8 cellular contexts compared by ENCODE assay signal in genomic region chr15:85795320-85795668, GRCh38. TPM values are rescaled to one million over a fixed set of nuclear protein-coding genes. Genes with fewer than 3 reads are reported as not detected.
DNase-seq lines count a peak whose midpoint lies in the region; ATAC-seq, FAIRE-seq and TF ChIP-seq lines count a peak whose summit lies in the region.

No MANE protein-coding gene starts in this region.

- no peak overlapping the region for H2BK15ac ChIP-seq in H1 (ENCODE audit: low read length)

- 69% methylated on average over 8 of the region's 8 CpGs; no CpG with 5 or more reads in 1 of the 2 experiments for WGBS in H1 (ENCODE audit: extremely low coverage in 1 of 2, insufficient coverage in 1 of 2, insufficient read length in 1 of 2, insufficient replicate concordance in 2 of 2, low coverage in 1 of 2, low lambda C conversion rate in 2 of 2, missing lambda C conversion rate in 1 of 2), 2 experiments
- 35% methylated on average over 8 of the region's 8 CpGs for WGBS in prostate gland

- no peak overlapping the region for H2AK5ac ChIP-seq in H1 (ENCODE audit: low read depth, low read length)

- TF ChIP-seq POLR2A in H1 (IDR thresholded peaks at IDR 0.05; ENCODE audit: control extremely low read depth in 1 of 2, low read depth in 2 of 2, low read length in 2 of 2) (no peak), prostate gland (IDR thresholded peaks at IDR 0.05) (no peak)

- CTCF ChIA-PET in H1 (lab: Charles Lee; ENCODE audit: partially characterized antibody) = interaction anchor here (0.9 to 3.0 kb wide), 5 partner anchors 17 to 45 kb away, joined by 3 to 8 read pairs (median 3); no protein-coding TSS in a partner anchor

- H3K56ac ChIP-seq in H1 (replicated peaks; ENCODE audit: insufficient read length, low read depth, low read length) = no peak overlapping the region

- POLR2A ChIA-PET in H1 (lab: Charles Lee; ENCODE audit: partially characterized antibody) = interaction anchor here (1.0 to 1.5 kb wide), 2 partner anchors 9 to 43 kb away, joined by 3 to 9 read pairs; no protein-coding TSS in a partner anchor

- H3K4me3 ChIP-seq in GM12865 (ENCODE audit: low read depth, low read length) = peak overlapping the region; percentile 43
- H3K4me3 ChIP-seq in Karpas-422 (ENCODE audit: low read length) = peak overlapping the region; percentile 60
- peak overlapping the region in 2 of 4 experiments; percentile 27 to 45; a peak in 4 of 8 replicates for H3K4me3 ChIP-seq in H1 (ENCODE audit: extremely low read depth in 1 of 4, insufficient read depth in 2 of 4, low read depth in 3 of 4, low read length in 4 of 4)
- peak overlapping the region; percentile 85 to 92 for H3K4me3 ChIP-seq in prostate gland

- peak overlapping the region; percentile 90; the same call in 1 of the 2 replicates for H3K18ac ChIP-seq in H1 (ENCODE audit: extremely low read depth, low read length)

- DNase-seq in GM12865 (ENCODE audit: low read depth) (no peak), Karpas-422 (no peak), H1 (ENCODE audit: low read depth in 1 of 2, low spot score in 2 of 2) (no peak), prostate gland (ENCODE audit: low spot score) (no peak), NCI-H345 (lab: John Stamatoyannopoulos, UW) (no peak), NCI-H345 treated with DMSO at 0.1 percent for 48 hours (lab: John Stamatoyannopoulos, UW; ENCODE audit: unreplicated experiment) (no peak), frontal cortex (ENCODE audit: low spot score in 2 of 2) (no peak)

- no peak overlapping the region for H4K5ac ChIP-seq in H1 (ENCODE audit: insufficient read length, low read depth, low read length)

- no peak overlapping the region for H3K14ac ChIP-seq in H1 (ENCODE audit: insufficient read length)

- H3K9me3 ChIP-seq in Karpas-422 (ENCODE audit: low read length) (no peaks in the 10 kb centered on the region), H1 (ENCODE audit: insufficient read depth in 2 of 2, low read depth in 1 of 2, low read length in 1 of 2) (no peaks in the 10 kb centered on the region), prostate gland (no peaks in the 10 kb centered on the region)

- intact Hi-C loops in prostate gland (cut with DNase I) = no loop called here

- H2BK5ac ChIP-seq in H1 (ENCODE audit: low read depth, low read length) = peak overlapping the region; percentile 60; the same call in 1 of the 2 replicates

- H3K27me3 ChIP-seq in Karpas-422 (ENCODE audit: low read length) (no peaks in the 10 kb centered on the region), H1 (replicated peaks in 1 of 4; ENCODE audit: control insufficient read depth in 3 of 4, extremely low read depth in 1 of 4, insufficient read depth in 3 of 4, low read length in 3 of 4) (peaks cover 0 to 4% (median 1%) of the 10 kb centered on the region in 4 experiments; a peak in 3 of 7 replicates), prostate gland (replicated peaks; ENCODE audit: insufficient read depth) (no peaks in the 10 kb centered on the region)

- H4K91ac ChIP-seq in H1 (replicated peaks; ENCODE audit: insufficient read length, low read length) = no peak overlapping the region

- no peak for TF ChIP-seq EP300 in H1 (IDR thresholded peaks at IDR 0.05; ENCODE audit: borderline replicate concordance in 1 of 2, low read depth in 2 of 2, low read length in 2 of 2)

- H4K8ac ChIP-seq in H1 (ENCODE audit: extremely low read depth, insufficient read depth, low read length) = no peak overlapping the region

- H2BK12ac ChIP-seq in H1 (ENCODE audit: low read depth, low read length) = peak overlapping the region; percentile 75; the same call in 1 of the 2 replicates

- no peak overlapping the region for H3K23ac ChIP-seq in H1 (ENCODE audit: insufficient read length)

- peak overlapping the region; percentile 3 for H2BK120ac ChIP-seq in H1 (replicated peaks; ENCODE audit: low read depth, low read length)

- TF ChIP-seq RAD21 in H1 (IDR thresholded peaks at IDR 0.05 in 1 of 2, conservative IDR thresholded peaks at IDR 0.05 in 1 of 2; ENCODE audit: low read depth in 2 of 2, low read length in 2 of 2) = no peak

- FAIRE-seq in H1 (lab: Jason Lieb, UNC) (no peak), frontal cortex (lab: Jason Lieb, UNC) (no peak)

- H3K79me1 ChIP-seq in H1 (ENCODE audit: low read depth, low read length) = peaks cover 18% of the 10 kb centered on the region

- no peak for ATAC-seq in HG03457 (IDR thresholded peaks at IDR 0.05; ENCODE audit: unreplicated experiment)

- no peaks in the 10 kb centered on the region for H3K79me2 ChIP-seq in Karpas-422 (ENCODE audit: low read length)
- peaks cover 21 to 37% of the 10 kb centered on the region in 2 experiments for H3K79me2 ChIP-seq in H1 (ENCODE audit: control insufficient read depth in 1 of 2, insufficient read depth in 2 of 2, low read length in 2 of 2)

- H3K4me1 ChIP-seq in Karpas-422 (ENCODE audit: low read length) (peaks cover 14% of the 10 kb centered on the region), H1 (replicated peaks in 1 of 4; ENCODE audit: control insufficient read depth in 3 of 4, insufficient read depth in 4 of 4, low read length in 3 of 4) (peaks cover 9 to 15% (median 12%) of the 10 kb centered on the region in 4 experiments), prostate gland (replicated peaks) (no peaks in the 10 kb centered on the region)

- no peak overlapping the region; the same call in 1 of the 2 replicates for H2BK20ac ChIP-seq in H1 (ENCODE audit: low read length)

- no peak overlapping the region for H3K27ac ChIP-seq in Karpas-422 (ENCODE audit: low read length)
- H3K27ac ChIP-seq in H1 (ENCODE audit: low read depth, low read length) = no peak overlapping the region
- no peak overlapping the region for H3K27ac ChIP-seq in prostate gland

- no peaks in the 10 kb centered on the region for H3K9me2 ChIP-seq in Karpas-422 (replicated peaks; ENCODE audit: insufficient read depth, low read length)

- H3K9ac ChIP-seq in Karpas-422 (ENCODE audit: low read length) (peak overlapping the region; percentile 52), H1 (replicated peaks in 1 of 4; ENCODE audit: extremely low read depth in 1 of 4, low read depth in 3 of 4, low read length in 3 of 4) (no peak overlapping the region)

- peaks cover 10% of the 10 kb centered on the region; the same call in 1 of the 2 replicates for H3K23me2 ChIP-seq in H1 (ENCODE audit: low read depth, low read length)

- H4K20me1 ChIP-seq in Karpas-422 (ENCODE audit: insufficient read depth, low read depth, low read length) (peaks cover 23% of the 10 kb centered on the region; the same call in 1 of the 2 replicates), H1 (replicated peaks in 1 of 2; ENCODE audit: control insufficient read depth in 1 of 2, insufficient read depth in 2 of 2, low read length in 2 of 2) (peaks cover 9 to 15% of the 10 kb centered on the region in 2 experiments)

- H3K4ac ChIP-seq in H1 (replicated peaks; ENCODE audit: insufficient read length, low read depth, low read length) = no peak overlapping the region

- H3K4me2 ChIP-seq in Karpas-422 (ENCODE audit: low read depth, low read length, poor library complexity, severe bottlenecking) = peak overlapping the region; percentile 70
- peak overlapping the region; percentile 59 to 74 for H3K4me2 ChIP-seq in H1 (ENCODE audit: insufficient read depth in 1 of 2, low read depth in 2 of 2, low read length in 2 of 2)

- TF ChIP-seq CTCF in GM12865 (IDR thresholded peaks at IDR 0.05; ENCODE audit: insufficient read depth, low read depth, low read length, missing control alignments) (no peak), H1 (IDR thresholded peaks at IDR 0.05; ENCODE audit: control extremely low read depth in 1 of 3, insufficient read depth in 1 of 3, low read depth in 1 of 3, low read length in 3 of 3) (no peak), prostate gland (IDR thresholded peaks at IDR 0.05) (no peak)

- H3K36me3 ChIP-seq in Karpas-422 (ENCODE audit: insufficient read depth, low read length) = no peaks in the 10 kb centered on the region
- H3K36me3 ChIP-seq in H1 (ENCODE audit: control insufficient read depth in 2 of 4, insufficient read depth in 4 of 4, low read length in 3 of 4) = no peaks in the 10 kb centered on the region
- no peaks in the 10 kb centered on the region for H3K36me3 ChIP-seq in prostate gland

- H2AFZ ChIP-seq in Karpas-422 (ENCODE audit: low read length) (peak overlapping the region; percentile 87), H1 (ENCODE audit: low read length) (peak overlapping the region; percentile 37)

TF ChIP-seq in H1, 55 proteins besides CTCF, POLR2A, EP300 and RAD21 (continues in another document):
- no peak for TF ChIP-seq CBX8 (IDR thresholded peaks at IDR 0.05; ENCODE audit: borderline replicate concordance, low read depth, low read length)
- TF ChIP-seq POU5F1 (IDR thresholded peaks at IDR 0.05; ENCODE audit: low read depth, low read length) = no peak
- no peak for TF ChIP-seq USF2 (IDR thresholded peaks at IDR 0.05; ENCODE audit: low read length)
- TF ChIP-seq CTBP2 (IDR thresholded peaks at IDR 0.05; ENCODE audit: borderline replicate concordance, insufficient read depth, insufficient read length, low read length) = no peak
- no peak for TF ChIP-seq BACH1 (IDR thresholded peaks at IDR 0.05; ENCODE audit: low read length)
- no peak for TF ChIP-seq SUZ12 (IDR thresholded peaks at IDR 0.05; ENCODE audit: low read length)
- no peak for TF ChIP-seq KDM4A (IDR thresholded peaks at IDR 0.05; ENCODE audit: low read depth, low read length, severe bottlenecking)
- TF ChIP-seq KDM1A (IDR thresholded peaks at IDR 0.05; ENCODE audit: borderline replicate concordance, low read length) = no peak
- no peak for TF ChIP-seq NANOG (IDR thresholded peaks at IDR 0.05; ENCODE audit: insufficient read depth, low read depth, low read length, poor library complexity, severe bottlenecking)
- TF ChIP-seq SIRT6 (IDR thresholded peaks at IDR 0.05; ENCODE audit: low read length) = no peak

RNA-seq across cellular contexts. Expression of gene KLHL25, which starts 0.6 kb away (rescaled TPM):
- total RNA-seq in Karpas-422 (2014; rRNA removed; shearing (Covaris generic); ENCODE audit: low replicate concordance) = 1.5 and 3.3 TPM in 2 replicates
- 16.5 and 17.1 TPM in 2 replicates for total RNA-seq in H1 (2021; fragmentation: NEBNext Ultra II Directional; extraction: Animal tissue kit (Norgen Biotek cat#: 25700))
- 22.0 and 28.6 TPM in 2 replicates for polyA plus RNA-seq in H1 (2011; rRNA removed)
- 19.5 TPM for polyA plus RNA-seq in H1 (2011; cell fraction: cytosol; rRNA removed)
- 35.3 TPM for polyA plus RNA-seq in H1 (2011; cell fraction: nucleus; rRNA removed)
- 10.2 to 16.3 TPM (median 14.4 TPM) in 4 replicates for polyA plus RNA-seq in H1 (2012, experiment 1 of 2)
- 13.3 TPM for polyA plus RNA-seq in H1 (2012, experiment 2 of 2)
- 7.5 TPM for polyA plus RNA-seq in H1 (2013, experiment 1 of 2)
- polyA plus RNA-seq in H1 (2013, experiment 2 of 2) = 6.3 TPM
- 17.1 and 19.3 TPM in 2 replicates for polyA minus RNA-seq in H1 (2011; rRNA and poly(A)+ RNA removed)
- 14.2 TPM for polyA minus RNA-seq in H1 (2011; cell fraction: cytosol; rRNA and poly(A)+ RNA removed)
- polyA minus RNA-seq in H1 (2011; cell fraction: nucleus; rRNA and poly(A)+ RNA removed) = 28.4 TPM
- total RNA-seq in prostate gland = 10 to 100 TPM in 1 of 2 donors, 1 to 10 TPM in 1; 5.1 to 30.8 TPM
- total RNA-seq in frontal cortex = 29.3 TPM
